33 cellular contexts compared by ENCODE assay signal in genomic region chr2:61588566-61588965, GRCh38.
"Had no signal": no experiment of that assay in that cellular context is flagged by ENCODE, and none has a peak within 500 bp of the region (broad histone marks: within the 10 kb centered on the region; RNA-seq: fewer than 3 reads in every experiment).

No MANE protein-coding gene starts in this region.

- ATAC-seq: activated naive CD4-positive, alpha-beta T cell treated with anti-CD3 and anti-CD28 coated beads, Interleukin-2, amount 50 U/mL, for 72 hours; activated naive CD8-positive, alpha-beta T cell treated with anti-CD3 and anti-CD28 coated beads, Interleukin-2, amount 50 U/mL, for 24 hours; activated T-cell treated with anti-CD3 and anti-CD28 coated beads, Interleukin-2, amount 50 U/mL, for 4 hours; activated T-cell treated with anti-CD3 and anti-CD28 coated beads, Interleukin-2, amount 50 U/mL, for 72 hours; activated T-helper 17 cell treated with anti-CD3 and anti-CD28 coated beads, Interleukin-2, amount 50 U/mL, for 72 hours; body of pancreas had no signal

- H3K27me3 ChIP-seq: adrenal gland, ascending aorta, body of pancreas, brain microvascular endothelial cell, breast epithelium, cardiac muscle cell had no signal

- H3K36me3 ChIP-seq: adrenal gland, ascending aorta, brain microvascular endothelial cell, breast epithelium, cardiac muscle cell had no signal

- H3K27ac ChIP-seq: adrenal gland, ascending aorta, body of pancreas, brain microvascular endothelial cell, breast epithelium, cardiac muscle cell had no signal

- DNase-seq: activated effector memory CD4-positive, alpha-beta T cell treated with anti-CD3 and anti-CD28 coated beads, Interleukin-2, amount 50 U/mL, for 16 hours; activated effector memory CD4-positive, alpha-beta T cell treated with Interleukin-2 at 50 U/mL for 16 hours; activated gamma-delta T cell; activated gamma-delta T cell treated with Interleukin-2 at 50 U/mL for 16 hours; activated naive CD4-positive, alpha-beta T cell; activated naive CD4-positive, alpha-beta T cell treated with anti-CD3 and anti-CD28 coated beads for 36 hours; activated naive CD4-positive, alpha-beta T cell treated with anti-CD3 and anti-CD28 coated beads, Interleukin-2, amount 10 ng/mL, durations not matched to agents 7 days and 5 days; activated naive CD4-positive, alpha-beta T cell treated with anti-CD3 and anti-CD28 coated beads, Interleukin-2, amount 50 U/mL, for 16 hours; activated naive CD4-positive, alpha-beta T cell treated with Interleukin-2 at 50 U/mL for 16 hours; activated naive CD8-positive, alpha-beta T cell treated with anti-CD3 and anti-CD28 coated beads for 36 hours; activated naive CD8-positive, alpha-beta T cell treated with anti-CD3 and anti-CD28 coated beads, Interleukin-2, amount 10 ng/mL, durations not matched to agents 7 days and 5 days; activated naive CD8-positive, alpha-beta T cell treated with anti-CD3 and anti-CD28 coated beads, Interleukin-2, amount 50 U/mL, for 24 hours; activated T-cell treated with anti-CD3 and anti-CD28 coated beads, Interleukin-2, amount 50 U/mL, for 24 hours; activated T-cell treated with anti-CD3 and anti-CD28 coated beads, Interleukin-2, amount 50 U/mL, for 4 hours; activated T-cell treated with anti-CD3 and anti-CD28 coated beads, Interleukin-2, amount 50 U/mL, for 48 hours; activated T-cell treated with anti-CD3 and anti-CD28 coated beads, Interleukin-2, amount 50 U/mL, for 72 hours; adrenal gland; amniotic stem cell; amygdala; anterior cingulate cortex; aorta; body of pancreas; brain microvascular endothelial cell; caudate nucleus; central memory CD4-positive, alpha-beta T cell; cerebellar nuclear complex had no signal

- H3K4me3 ChIP-seq: adrenal gland, ascending aorta, body of pancreas, breast epithelium, cardiac muscle cell had no signal

- FAIRE-seq: astrocyte, bronchial epithelial cell had no signal

- H3K9me3 ChIP-seq: adrenal gland, ascending aorta, body of pancreas, breast epithelium had no signal

- H3K4me1 ChIP-seq: adrenal gland, ascending aorta, body of pancreas, breast epithelium had no signal
